29 cellular contexts compared by ENCODE assay signal in genomic region chr10:76067447-76067846, GRCh38.
"Had no signal": no experiment of that assay in that cellular context is flagged by ENCODE, and none has a peak within 500 bp of the region (broad histone marks: within the 10 kb centered on the region; RNA-seq: fewer than 3 reads in every experiment).

No MANE protein-coding gene starts in this region.

- ATAC-seq: effector memory CD8-positive, alpha-beta T cell; esophagus mucosa; foreskin keratinocyte; gastrocnemius medialis; gastroesophageal sphincter; heart left ventricle; heart right ventricle had no signal

- H3K4me3 ChIP-seq: colonic mucosa, coronary artery, dorsolateral prefrontal cortex, esophagus muscularis mucosa, esophagus squamous epithelium, gastrocnemius medialis, gastroesophageal sphincter, heart left ventricle, heart right ventricle had no signal

- H3K4me1 ChIP-seq: colonic mucosa, foreskin keratinocyte, heart left ventricle, heart right ventricle had no signal

- H3K36me3 ChIP-seq: colonic mucosa, esophagus muscularis mucosa, esophagus squamous epithelium, gastrocnemius medialis, gastroesophageal sphincter, heart left ventricle, heart right ventricle had no signal

- FAIRE-seq: colon, endometrium, endothelial cell of umbilical vein, frontal cortex had no signal

- H3K4me1 Mint-ChIP-seq: endodermal cell had no signal

- H3K4me3 Mint-ChIP-seq: dendritic cell treated with granulocyte-macrophage colony-stimulating factor and Interleukin-4, amounts not matched to agents 40 ng/mL and 50 ng/mL, for 4 days; effector memory CD8-positive, alpha-beta T cell; endodermal cell had no signal

- H3K9me3 Mint-ChIP-seq: dendritic cell treated with granulocyte-macrophage colony-stimulating factor and Interleukin-4, amounts not matched to agents 40 ng/mL and 50 ng/mL, for 4 days had no signal

- H3K27ac Mint-ChIP-seq: dendritic cell treated with granulocyte-macrophage colony-stimulating factor and Interleukin-4, amounts not matched to agents 40 ng/mL and 50 ng/mL, for 4 days; effector memory CD8-positive, alpha-beta T cell; endodermal cell had no signal

- H3K27ac ChIP-seq: colonic mucosa, coronary artery, dorsolateral prefrontal cortex, epithelial cell of prostate, esophagus muscularis mucosa, esophagus squamous epithelium, foreskin keratinocyte, gastrocnemius medialis, gastroesophageal sphincter, heart left ventricle, heart right ventricle had no signal

- DNase-seq: colonic mucosa; cortex of kidney; dermis blood vessel endothelial cell; dorsolateral prefrontal cortex; effector CD4-positive, alpha-beta T cell; effector CD8-positive, alpha-beta T cell; effector memory CD4-positive, alpha-beta T cell; effector memory CD8-positive, alpha-beta T cell; endodermal cell; erythroblast; esophagus squamous epithelium; foreskin fibroblast; foreskin keratinocyte; foreskin melanocyte; gastrocnemius medialis; glutamatergic neuron; head of caudate nucleus; heart left ventricle; heart right ventricle had no signal

- H3K9me3 ChIP-seq: colonic mucosa, esophagus muscularis mucosa, esophagus squamous epithelium, gastrocnemius medialis had no signal

- H3K27me3 Mint-ChIP-seq: dendritic cell treated with granulocyte-macrophage colony-stimulating factor and Interleukin-4, amounts not matched to agents 40 ng/mL and 50 ng/mL, for 4 days; effector memory CD8-positive, alpha-beta T cell had no signal

- H3K27me3 ChIP-seq: colonic mucosa, esophagus muscularis mucosa, esophagus squamous epithelium, gastrocnemius medialis, gastroesophageal sphincter, heart left ventricle, heart right ventricle had no signal
